ENCODE assay signal across 7 cellular contexts in the genomic region with DNA sequence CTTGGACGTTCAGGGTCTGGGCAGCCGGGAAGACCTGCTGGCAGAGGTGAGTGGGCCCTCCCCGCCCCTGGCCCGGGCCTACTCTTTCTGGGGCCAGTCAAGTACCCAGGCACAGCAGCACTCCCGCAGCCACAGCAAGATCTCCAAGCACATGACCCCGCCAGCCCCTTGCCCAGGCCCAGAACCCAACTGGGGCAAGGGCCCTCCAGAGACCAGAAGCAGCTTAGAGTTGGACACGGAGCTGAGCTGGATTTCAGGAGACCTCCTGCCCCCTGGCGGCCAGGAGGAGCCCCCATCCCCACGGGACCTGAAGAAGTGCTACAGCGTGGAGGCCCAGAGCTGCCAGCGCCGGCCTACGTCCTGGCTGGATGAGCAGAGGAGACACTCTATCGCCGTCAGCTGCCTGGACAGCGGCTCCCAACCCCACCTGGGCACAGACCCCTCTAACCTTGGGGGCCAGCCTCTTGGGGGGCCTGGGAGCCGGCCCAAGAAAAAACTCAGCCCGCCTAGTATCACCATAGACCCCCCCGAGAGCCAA. TPM values are rescaled to one million over a fixed set of nuclear protein-coding genes. Genes with fewer than 3 reads are reported as not detected.
DNase-seq lines count a peak whose midpoint lies in the region; ATAC-seq and TF ChIP-seq lines count a peak whose summit lies in the region.

No MANE protein-coding gene starts in this region.

- TF ChIP-seq CTCF in GM12864 (IDR thresholded peaks at IDR 0.05; ENCODE audit: low read depth, low read length, missing control alignments) (peak; percentile 73), ascending aorta (IDR thresholded peaks at IDR 0.05) (peak; percentile 66 to 85 (median 74))

- intact Hi-C loops in ascending aorta (cut with DNase I): loop anchor here (1.0 kb wide), 1 partner anchor 79 kb away; the partner anchor contains the start of gene SPATA20

- no peaks in the 10 kb centered on the region for H3K9me3 ChIP-seq in ascending aorta

- no peaks in the 10 kb centered on the region for H3K36me3 ChIP-seq in ascending aorta

- no peak for ATAC-seq in HG02642 (IDR thresholded peaks at IDR 0.05; ENCODE audit: poor library complexity, unreplicated experiment)

- H3K4me3 ChIP-seq in GM12864 (ENCODE audit: low read depth, low read length) (no peak overlapping the region), ascending aorta (no peak overlapping the region)

- H3K4me1 ChIP-seq in ascending aorta: peaks cover 0 to 1% of the 10 kb centered on the region in 2 donors

- no peaks in the 10 kb centered on the region for H3K27me3 ChIP-seq in ascending aorta

- DNase-seq in GM12864 (ENCODE audit: low read depth) (no peak), NCI-H1048 (lab: John Stamatoyannopoulos, UW) (peak; percentile 21), T-helper 9 cell (peak; percentile 52), ascending aorta (ENCODE audit: low spot score in 2 of 2) (peak in 1 of 2 donors; percentile 87), iPS DF 19.7 (ENCODE audit: low read depth, low spot score) (peak; percentile 45)
- DNase-seq in stimulated activated CD4-positive, alpha-beta T cell treated with anti-CD3 and anti-CD28 coated beads, Interleukin-12 subunit alpha, Interleukin-12 subunit beta, amount 100 ng/mL, for 4 hours: peak; percentile 61

- no peak overlapping the region for H3K27ac ChIP-seq in ascending aorta

RNA-seq across cellular contexts. Expression of gene ABCC3, which starts 8.6 kb away (rescaled TPM):
- 30.2 TPM for total RNA-seq in ascending aorta
